ENCODE assay signal across 1 cellular context in genomic region chr3:120795959-120796358, GRCh38.
A peak's percentile ranks its signal among the peaks of the same experiment; 100 is the strongest.
TF ChIP-seq lines count a peak whose summit lies in the region.

No MANE protein-coding gene starts in this region.

TF ChIP-seq in HepG2, 621 proteins besides CTCF, POLR2A, EP300 and RAD21 (continued from another document and continues in another):
- TF ChIP-seq SKIL (CRISPR knock-in tag; IDR thresholded peaks at IDR 0.05; ENCODE audit: borderline replicate concordance) = no peak
- TF ChIP-seq SYNCRIP (IDR thresholded peaks at IDR 0.05; ENCODE audit: insufficient read depth, low read depth, low read length) = no peak
- TF ChIP-seq FOXJ3 (CRISPR knock-in tag; IDR thresholded peaks at IDR 0.05; ENCODE audit: borderline replicate concordance) = peak; percentile 41; the same call in 1 of the 2 replicates
- TF ChIP-seq TEF (CRISPR knock-in tag; IDR thresholded peaks at IDR 0.05) = no peak
- no peak for TF ChIP-seq MIER2 (CRISPR knock-in tag; IDR thresholded peaks at IDR 0.05)
- TF ChIP-seq NR2F2 (IDR thresholded peaks at IDR 0.05; ENCODE audit: borderline replicate concordance, low read depth) = peak; percentile 77; the same call in 1 of the 2 replicates
- TF ChIP-seq ZNF274 (CRISPR knock-in tag; IDR thresholded peaks at IDR 0.05) = no peak
- TF ChIP-seq KDM6A (CRISPR knock-in tag; IDR thresholded peaks at IDR 0.05; ENCODE audit: low read depth) = no peak
- no peak for TF ChIP-seq ZIK1 (CRISPR knock-in tag; IDR thresholded peaks at IDR 0.05; ENCODE audit: borderline replicate concordance, low read depth)
- no peak for TF ChIP-seq ZNF253 (CRISPR knock-in tag; IDR thresholded peaks at IDR 0.05; ENCODE audit: borderline replicate concordance)
- peak; percentile 40; the same call in 1 of the 2 replicates for TF ChIP-seq PAXIP1 (CRISPR knock-in tag; conservative IDR thresholded peaks at IDR 0.05)
- TF ChIP-seq ZNF180 (CRISPR knock-in tag; IDR thresholded peaks at IDR 0.05; ENCODE audit: borderline replicate concordance, low read depth) = no peak
- TF ChIP-seq ARID5B (CRISPR knock-in tag; IDR thresholded peaks at IDR 0.05) = peak; percentile 70
- TF ChIP-seq ZNF557 (CRISPR knock-in tag; IDR thresholded peaks at IDR 0.05) = no peak
- no peak for TF ChIP-seq KMT2B (CRISPR knock-in tag; IDR thresholded peaks at IDR 0.05)
- no peak for TF ChIP-seq SOX13 (IDR thresholded peaks at IDR 0.05)
- peak in 1 of 2 experiments; percentile 71; a peak in 2 of 4 replicates for TF ChIP-seq SOX13 (CRISPR knock-in tag; conservative IDR thresholded peaks at IDR 0.05 in 1 of 2, IDR thresholded peaks at IDR 0.05 in 1 of 2)
- TF ChIP-seq PRMT3 (CRISPR knock-in tag; IDR thresholded peaks at IDR 0.05; ENCODE audit: borderline replicate concordance, low read depth) = no peak
- no peak for TF ChIP-seq ZNF317 (CRISPR knock-in tag; IDR thresholded peaks at IDR 0.05)
- TF ChIP-seq HIVEP1 (CRISPR knock-in tag; IDR thresholded peaks at IDR 0.05) = no peak
- TF ChIP-seq ZBTB39 (CRISPR knock-in tag; IDR thresholded peaks at IDR 0.05) = no peak
- TF ChIP-seq KIAA2018 (CRISPR knock-in tag; IDR thresholded peaks at IDR 0.05; ENCODE audit: borderline replicate concordance) = no peak
- no peak for TF ChIP-seq IRX3 (CRISPR knock-in tag; IDR thresholded peaks at IDR 0.05; ENCODE audit: borderline replicate concordance, low read depth)
- no peak for TF ChIP-seq PTBP1 (IDR thresholded peaks at IDR 0.05; ENCODE audit: low read depth, low read length, poor library complexity, severe bottlenecking)
- no peak for TF ChIP-seq ZSCAN25 (CRISPR knock-in tag; IDR thresholded peaks at IDR 0.05)
- no peak for TF ChIP-seq RBM39 (IDR thresholded peaks at IDR 0.05; ENCODE audit: low read depth, low read length, poor library complexity, severe bottlenecking)
- TF ChIP-seq ZMYM2 (CRISPR knock-in tag; IDR thresholded peaks at IDR 0.05) = peak; percentile 93
- TF ChIP-seq PPARG (CRISPR knock-in tag; conservative IDR thresholded peaks at IDR 0.05) = peak; percentile 63; the same call in 1 of the 2 replicates
- TF ChIP-seq EEA1 (CRISPR knock-in tag; IDR thresholded peaks at IDR 0.05; ENCODE audit: borderline replicate concordance) = no peak
- TF ChIP-seq NFKBIZ (CRISPR knock-in tag; IDR thresholded peaks at IDR 0.05) = no peak
- no peak for TF ChIP-seq MTF1 (CRISPR knock-in tag; IDR thresholded peaks at IDR 0.05)
- TF ChIP-seq ZNF720 (CRISPR knock-in tag; IDR thresholded peaks at IDR 0.05) = no peak
- TF ChIP-seq MXD4 (CRISPR knock-in tag; IDR thresholded peaks at IDR 0.05) = no peak
- no peak for TF ChIP-seq ZNF549 (CRISPR knock-in tag; IDR thresholded peaks at IDR 0.05)
- TF ChIP-seq BCL3 (CRISPR knock-in tag; IDR thresholded peaks at IDR 0.05) = no peak
- peak; percentile 40; the same call in 1 of the 2 replicates for TF ChIP-seq ISL2 (CRISPR knock-in tag; IDR thresholded peaks at IDR 0.05)
- no peak for TF ChIP-seq NFATC3 (CRISPR knock-in tag; IDR thresholded peaks at IDR 0.05)
- no peak for TF ChIP-seq E2F1 (CRISPR knock-in tag; IDR thresholded peaks at IDR 0.05)
